Comparison of ENCODE assay signal across 23 cellular contexts in genomic region chr4:123520376-123520775, GRCh38.
DNase-seq lines count a peak whose midpoint lies in the region; ATAC-seq lines count a peak whose summit lies in the region.
"Had no signal": no experiment of that assay in that cellular context is flagged by ENCODE, and none has a peak within 500 bp of the region (broad histone marks: within the 10 kb centered on the region; RNA-seq: fewer than 3 reads in every experiment).

No MANE protein-coding gene starts in this region.

- ATAC-seq in HG02759 (IDR thresholded peaks at IDR 0.05; ENCODE audit: unreplicated experiment) (peak; percentile 48), HG03159 (IDR thresholded peaks at IDR 0.05; ENCODE audit: unreplicated experiment) (no peak), GM21717 (IDR thresholded peaks at IDR 0.05; ENCODE audit: unreplicated experiment) (no peak)
- ATAC-seq: CD8-positive, alpha-beta T cell had no signal

- DNase-seq in NCI-H2107 treated with DMSO at 0.1 percent for 48 hours (lab: John Stamatoyannopoulos, UW; ENCODE audit: unreplicated experiment) (peak; percentile 15), NCI-H2107 (lab: John Stamatoyannopoulos, UW) (no peak), NCI-H526 treated with DMSO at 0.1 percent for 48 hours (lab: John Stamatoyannopoulos, UW) (peak; percentile 71), dermis blood vessel endothelial cell (no peak), NOMO-1 (lab: John Stamatoyannopoulos, UW; ENCODE audit: unreplicated experiment in 2 of 2) (no peak)
- DNase-seq: 8988T; C1 segment of cervical spinal cord; Calu3; CD8-positive, alpha-beta T cell; DMS53; EL; GM23248; MG63; NCI-H1417; NCI-H1694 treated with DMSO at 0.1 percent for 48 hours; NCI-H2081 treated with DMSO at 0.1 percent for 48 hours; NCI-H2227 treated with DMSO at 0.1 percent for 48 hours; NCI-H524; Right ventricle myocardium superior; T-helper 9 cell had no signal

Comparison
In these comparisons a context has a peak if more than half of its experiments do, and no peak if none do; other contexts are left out.
1. DNase-seq: peak in NCI-H2107 treated with DMSO at 0.1 percent for 48 hours (single experiment) and NCI-H526 treated with DMSO at 0.1 percent for 48 hours (single experiment); none in NCI-H2107 (single experiment), dermis blood vessel endothelial cell (single experiment) and NOMO-1 (0 of 2).